In the genomic region with DNA sequence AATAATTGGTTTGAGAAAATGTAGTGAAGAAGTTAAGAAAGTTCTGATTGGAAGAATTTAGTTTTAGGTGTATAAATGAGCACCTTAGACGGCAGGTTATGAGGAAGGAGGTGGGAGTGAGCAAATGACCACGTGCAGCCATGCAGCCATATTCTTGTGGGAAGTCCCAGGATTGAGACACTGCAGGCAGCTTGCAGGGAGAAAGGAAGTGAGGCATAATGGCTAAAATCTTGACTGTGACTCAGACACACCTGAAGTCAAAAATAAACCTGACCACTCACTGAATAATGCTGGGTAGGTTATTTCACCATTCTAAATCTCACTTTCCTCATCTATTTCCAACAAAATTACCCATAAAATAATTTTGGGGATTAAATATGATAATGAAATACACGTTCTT, we compare ENCODE assay signal across 9 cellular contexts. TPM values are rescaled to one million over a fixed set of nuclear protein-coding genes. Genes with fewer than 3 reads are reported as not detected.
A peak's percentile ranks its signal among the peaks of the same experiment; 100 is the strongest.
DNase-seq lines count a peak whose midpoint lies in the region; ATAC-seq, FAIRE-seq and TF ChIP-seq lines count a peak whose summit lies in the region.
"Had no signal": no experiment of that assay in that cellular context is flagged by ENCODE, and none has a peak within 500 bp of the region (broad histone marks: within the 10 kb centered on the region; RNA-seq: fewer than 3 reads in every experiment).

No MANE protein-coding gene starts in this region.

- intact Hi-C loops in esophagus muscularis mucosa (cut with DNase I), result no loop called here

- POLR2A ChIA-PET in A549 (lab: Yijun Ruan, JAX), result interaction anchor here (2.3 kb wide), 1 partner anchor 16 kb away, joined by 7 read pairs; no protein-coding TSS in a partner anchor

- TF ChIP-seq RAD21 in A549 (conservative IDR thresholded peaks at IDR 0.05 in 1 of 2, IDR thresholded peaks at IDR 0.05 in 1 of 2), result no peak

- H3K4me2 ChIP-seq in A549, result peak overlapping the region; percentile 65

- H3K27ac ChIP-seq in A549, result peak overlapping the region; percentile 72 to 80
- peak overlapping the region; percentile 89 for H3K27ac ChIP-seq in brain microvascular endothelial cell
- H3K27ac ChIP-seq in suprapubic skin, result peak overlapping the region; percentile 18
- H3K27ac ChIP-seq in esophagus muscularis mucosa (replicated peaks in 1 of 4), result no peak overlapping the region
- H3K27ac ChIP-seq: parathyroid adenoma had no signal

- H3K36me3 ChIP-seq in brain microvascular endothelial cell (replicated peaks) (no peaks in the 10 kb centered on the region), suprapubic skin (no peaks in the 10 kb centered on the region), esophagus muscularis mucosa (no peaks in the 10 kb centered on the region)

- DNase-seq in A549 (ENCODE audit: low read depth in 1 of 2, low spot score in 1 of 2) (peak in 1 of 2 experiments; percentile 57), brain microvascular endothelial cell (peak; percentile 56), suprapubic skin (ENCODE audit: low spot score in 2 of 2) (no peak), NOMO-1 treated with dmso at 0.1 percent for 144 hours (lab: John Stamatoyannopoulos, UW; ENCODE audit: unreplicated experiment) (no peak), left lobe of liver (ENCODE audit: low spot score) (no peak), esophagus muscularis mucosa (ENCODE audit: extremely low spot score) (no peak)

- ATAC-seq in A549, result peak; percentile 85 to 93
- peak; percentile 59 for ATAC-seq in GM19395 (IDR thresholded peaks at IDR 0.05; ENCODE audit: unreplicated experiment)
- ATAC-seq in HG03280 (IDR thresholded peaks at IDR 0.05; ENCODE audit: unreplicated experiment), result peak; percentile 51
- ATAC-seq in left lobe of liver, result no peak

- TF ChIP-seq CTCF in A549 (IDR thresholded peaks at IDR 0.05) (no peak), brain microvascular endothelial cell (IDR thresholded peaks at IDR 0.05; ENCODE audit: low read depth, low read length, missing control alignments) (no peak), suprapubic skin (IDR thresholded peaks at IDR 0.05) (no peak), esophagus muscularis mucosa (IDR thresholded peaks at IDR 0.05) (no peak)

- H3K4me3 ChIP-seq in A549, result no peak overlapping the region
- no peak overlapping the region for H3K4me3 ChIP-seq in brain microvascular endothelial cell (ENCODE audit: low read depth, low read length)
- no peak overlapping the region for H3K4me3 ChIP-seq in suprapubic skin
- H3K4me3 ChIP-seq in esophagus muscularis mucosa, result no peak overlapping the region

- FAIRE-seq in A549 (lab: Jason Lieb, UNC), result no peak

- TF ChIP-seq EP300 in A549 (IDR thresholded peaks at IDR 0.05) (no peak), suprapubic skin (IDR thresholded peaks at IDR 0.05) (no peak), esophagus muscularis mucosa (IDR thresholded peaks at IDR 0.05) (no peak)

- H3K27me3 ChIP-seq in brain microvascular endothelial cell (replicated peaks) (no peaks in the 10 kb centered on the region), suprapubic skin (no peaks in the 10 kb centered on the region), esophagus muscularis mucosa (no peaks in the 10 kb centered on the region)

- CTCF ChIA-PET in A549 (lab: Yijun Ruan, JAX), result no interaction called here

- H3K4me1 ChIP-seq in A549 (peaks cover 36% of the 10 kb centered on the region), suprapubic skin (peaks cover 43% of the 10 kb centered on the region), esophagus muscularis mucosa (peaks cover 2 to 41% (median 36%) of the 10 kb centered on the region in 4 donors)

- H3K9me3 ChIP-seq in A549, result no peaks in the 10 kb centered on the region
- no peaks in the 10 kb centered on the region for H3K9me3 ChIP-seq in suprapubic skin
- no peaks in the 10 kb centered on the region for H3K9me3 ChIP-seq in esophagus muscularis mucosa

- TF ChIP-seq POLR2A in A549 (IDR thresholded peaks at IDR 0.05; ENCODE audit: low read length) (no peak), suprapubic skin (IDR thresholded peaks at IDR 0.05) (no peak), esophagus muscularis mucosa (IDR thresholded peaks at IDR 0.05; ENCODE audit: low read depth) (no peak)

- WGBS in A549 (ENCODE audit: missing lambda C conversion rate), result 28% methylated on average over 3 of the region's 3 CpGs
- WGBS in suprapubic skin, result 68% methylated on average over 3 of the region's 3 CpGs
- WGBS in esophagus muscularis mucosa, result 76% methylated on average over 3 of the region's 3 CpGs

- in situ Hi-C loops in brain microvascular endothelial cell (cut with HindIII; ENCODE audit: low pct_ligation_motif_present, low sequenced_read_pairs), result no loop called here

TF ChIP-seq in A549, 52 proteins besides CTCF, POLR2A, EP300 and RAD21:
- TF ChIP-seq JUN (IDR thresholded peaks at IDR 0.05), result 0 out of 5 replicates have a peak, but pooled peaks of 1 of the 2 experiments have one; percentile 29
- TF ChIP-seq FOSL2 (IDR thresholded peaks at IDR 0.05), result no peak
- TF ChIP-seq FOSL2 (CRISPR knock-in tag; IDR thresholded peaks at IDR 0.05), result 0 out of 2 replicates have a peak, but pooled peaks have one; percentile 2
- no peak for TF ChIP-seq BHLHE40 (IDR thresholded peaks at IDR 0.05; ENCODE audit: low read depth, low read length)
- no peak for TF ChIP-seq MAZ (IDR thresholded peaks at IDR 0.05; ENCODE audit: borderline replicate concordance, low read depth, low read length)
- peak; percentile 61 for TF ChIP-seq USF2 (IDR thresholded peaks at IDR 0.05)
- no peak for TF ChIP-seq HEYL (CRISPR knock-in tag; IDR thresholded peaks at IDR 0.05)
- no peak for TF ChIP-seq CHD2 (IDR thresholded peaks at IDR 0.05; ENCODE audit: low read length, partially characterized antibody)
- no peak for TF ChIP-seq HDAC2 (IDR thresholded peaks at IDR 0.05)
- TF ChIP-seq NPAS2 (CRISPR knock-in tag; IDR thresholded peaks at IDR 0.05; ENCODE audit: borderline replicate concordance), result no peak
- TF ChIP-seq MAX (IDR thresholded peaks at IDR 0.05), result peak; percentile 50; the same call in 1 of the 2 replicates
- TF ChIP-seq MYC (IDR thresholded peaks at IDR 0.05; ENCODE audit: borderline replicate concordance, low read length), result peak; percentile 74; the same call in 1 of the 2 replicates
TF ChIP-seq in A549: peak in this region for 5.

RNA-seq across cellular contexts. Expression of gene DSE, which starts 16.6 kb away (rescaled TPM):
- polyA plus RNA-seq in A549 (2011; rRNA removed) (20.2 and 26.8 TPM in 2 replicates), A549 (2017; fragmentation: RNase III; extraction: RNeasy Plus Mini Kit Qiagen cat#74134 plus additional on column Dnase treatment) (15.7 to 23.4 TPM (median 22.7 TPM) in 3 replicates)
- polyA plus RNA-seq in A549 (2012; cell fraction: cytosol; rRNA removed), result 4.9 and 6.5 TPM in 2 replicates
- 7.2 and 7.3 TPM in 2 replicates for polyA plus RNA-seq in A549 (2012; cell fraction: nucleus; rRNA removed)
- 27.5 and 30.0 TPM in 2 replicates for polyA minus RNA-seq in A549 (2011; rRNA and poly(A)+ RNA removed)
- total RNA-seq in suprapubic skin (10 to 100 TPM; 36.0 to 40.0 (median 37.2) TPM), left lobe of liver (11.7 TPM), esophagus muscularis mucosa (10 to 100 TPM; 27.8 to 42.1 (median 31.5) TPM)

Comparison
In these comparisons a context has a peak if more than half of its experiments do, and no peak if none do; other contexts are left out.
1. H3K27ac ChIP-seq: peak in A549 (2 of 2), brain microvascular endothelial cell (single experiment) and suprapubic skin (single experiment); none in esophagus muscularis mucosa (0 of 4).